In genomic region chr17:79843475-79843916, GRCh38 we compare ENCODE assay signal across 8 cellular contexts. TPM values are rescaled to one million over a fixed set of nuclear protein-coding genes. Genes with fewer than 3 reads are reported as not detected.
DNase-seq lines count a peak whose midpoint lies in the region; ATAC-seq lines count a peak whose summit lies in the region.

No MANE protein-coding gene starts in this region.

- H3K36me3 Mint-ChIP-seq in activated T-cell treated with anti-CD3 and anti-CD28 coated beads, Interleukin-2, amount 50 U/mL, for 72 hours (ENCODE audit: insufficient read depth in 2 of 2), result no peaks in the 10 kb centered on the region
- no peaks in the 10 kb centered on the region for H3K36me3 Mint-ChIP-seq in stimulated activated memory B cell treated with anti-CD40 and anti-IgM and Interleukin-4, amounts not matched to agents 10 μg/mL and 1 μg/mL and 100 μg/mL, for 72 hours

- no peak overlapping the region for H3K9ac ChIP-seq in HUES48 (ENCODE audit: low read depth, low read length)

- peaks cover 83% of the 10 kb centered on the region for H3K27me3 ChIP-seq in HUES48 (ENCODE audit: control insufficient read depth, insufficient read depth, low read length)

- no peak for ATAC-seq in activated T-cell treated with anti-CD3 and anti-CD28 coated beads, Interleukin-2, amount 50 U/mL, for 72 hours (replicated peaks in 1 of 2)
- no peak for ATAC-seq in stimulated activated memory B cell treated with anti-CD40 and anti-IgM and Interleukin-4, amounts not matched to agents 10 μg/mL and 1 μg/mL and 100 μg/mL, for 72 hours
- ATAC-seq in GM21367 (IDR thresholded peaks at IDR 0.05; ENCODE audit: unreplicated experiment), result no peak

- peaks cover 10% of the 10 kb centered on the region; the same call in 1 of the 2 replicates for H3K4me1 ChIP-seq in HUES48 (ENCODE audit: control insufficient read depth, insufficient read depth, low read length)

- H3K4me1 Mint-ChIP-seq in activated T-cell treated with anti-CD3 and anti-CD28 coated beads, Interleukin-2, amount 50 U/mL, for 72 hours (ENCODE audit: low read depth), result peaks cover 24% of the 10 kb centered on the region
- H3K4me1 Mint-ChIP-seq in stimulated activated memory B cell treated with anti-CD40 and anti-IgM and Interleukin-4, amounts not matched to agents 10 μg/mL and 1 μg/mL and 100 μg/mL, for 72 hours, result peaks cover 44% of the 10 kb centered on the region

- H3K27ac ChIP-seq in HUES48 (ENCODE audit: low read depth, low read length), result no peak overlapping the region

- no peak overlapping the region for H3K27ac Mint-ChIP-seq in activated T-cell treated with anti-CD3 and anti-CD28 coated beads, Interleukin-2, amount 50 U/mL, for 72 hours
- no peak overlapping the region for H3K27ac Mint-ChIP-seq in stimulated activated memory B cell treated with anti-CD40 and anti-IgM and Interleukin-4, amounts not matched to agents 10 μg/mL and 1 μg/mL and 100 μg/mL, for 72 hours

- peak in 1 of 2 donors; percentile 31 for DNase-seq in activated T-cell treated with anti-CD3 and anti-CD28 coated beads, Interleukin-2, amount 50 U/mL, for 72 hours
- DNase-seq in NOMO-1 treated with dmso at 0.1 percent for 144 hours (lab: John Stamatoyannopoulos, UW; ENCODE audit: unreplicated experiment) (no peak), EL (no peak), AG08395 (ENCODE audit: low spot score) (no peak)

- H3K27me3 Mint-ChIP-seq in activated T-cell treated with anti-CD3 and anti-CD28 coated beads, Interleukin-2, amount 50 U/mL, for 72 hours (ENCODE audit: low read depth), result peaks cover 25% of the 10 kb centered on the region
- H3K27me3 Mint-ChIP-seq in stimulated activated memory B cell treated with anti-CD40 and anti-IgM and Interleukin-4, amounts not matched to agents 10 μg/mL and 1 μg/mL and 100 μg/mL, for 72 hours, result peaks cover 55% of the 10 kb centered on the region

- H3K4me3 Mint-ChIP-seq in activated T-cell treated with anti-CD3 and anti-CD28 coated beads, Interleukin-2, amount 50 U/mL, for 72 hours, result peak overlapping the region; percentile 81 to 93
- peak overlapping the region; percentile 76 for H3K4me3 Mint-ChIP-seq in stimulated activated memory B cell treated with anti-CD40 and anti-IgM and Interleukin-4, amounts not matched to agents 10 μg/mL and 1 μg/mL and 100 μg/mL, for 72 hours

- H3K4me3 ChIP-seq in HUES48 (ENCODE audit: low read depth, low read length) (peak overlapping the region; percentile 51; the same call in 1 of the 2 replicates), iPS-18c (ENCODE audit: insufficient read depth, low read depth, low read length) (peak overlapping the region; percentile 55; the same call in 1 of the 2 replicates)

- H3K36me3 ChIP-seq in HUES48 (ENCODE audit: control insufficient read depth, insufficient read depth, low read length), result no peaks in the 10 kb centered on the region

- H3K9me3 Mint-ChIP-seq in activated T-cell treated with anti-CD3 and anti-CD28 coated beads, Interleukin-2, amount 50 U/mL, for 72 hours, result no peaks in the 10 kb centered on the region
- H3K9me3 Mint-ChIP-seq in stimulated activated memory B cell treated with anti-CD40 and anti-IgM and Interleukin-4, amounts not matched to agents 10 μg/mL and 1 μg/mL and 100 μg/mL, for 72 hours, result no peaks in the 10 kb centered on the region

- H3K9me3 ChIP-seq in HUES48 (ENCODE audit: control insufficient read depth, insufficient read depth, low read length) (no peaks in the 10 kb centered on the region), iPS-18c (ENCODE audit: control insufficient read depth, insufficient read depth, low read length) (peaks cover 3% of the 10 kb centered on the region)

RNA-seq across cellular contexts. Expression of gene CBX4, which starts 4.3 kb away (rescaled TPM):
- 10 to 100 TPM; 38.3 to 45.8 TPM for total RNA-seq in activated T-cell treated with anti-CD3 and anti-CD28 coated beads, Interleukin-2, amount 50 U/mL, for 72 hours

RNA-seq across cellular contexts. Expression of gene CBX8, which starts 46.6 kb away (rescaled TPM):
- 1 to 10 TPM; 6.0 to 7.2 TPM for total RNA-seq in activated T-cell treated with anti-CD3 and anti-CD28 coated beads, Interleukin-2, amount 50 U/mL, for 72 hours
